ENCODE assay signal across 12 cellular contexts in genomic region chr17:75773808-75774470, GRCh38. TPM values are rescaled to one million over a fixed set of nuclear protein-coding genes. Genes with fewer than 3 reads are reported as not detected.
A peak's percentile ranks its signal among the peaks of the same experiment; 100 is the strongest.
DNase-seq lines count a peak whose midpoint lies in the region; ATAC-seq, FAIRE-seq and TF ChIP-seq lines count a peak whose summit lies in the region.
"Had no signal": no experiment of that assay in that cellular context is flagged by ENCODE, and none has a peak within 500 bp of the region (broad histone marks: within the 10 kb centered on the region; RNA-seq: fewer than 3 reads in every experiment).

No MANE protein-coding gene starts in this region.

- no peak overlapping the region for H2AFZ ChIP-seq in K562 (ENCODE audit: low read depth, low read length)

- no peak overlapping the region for H3K23ac ChIP-seq in mesendoderm (ENCODE audit: low read length)

- H3K79me1 ChIP-seq in mesendoderm (ENCODE audit: low read length) = peaks cover 2% of the 10 kb centered on the region

- H3K4ac ChIP-seq in mesendoderm (ENCODE audit: low read depth, low read length) = no peak overlapping the region

- intact Hi-C loops in cardiac septum (cut with DNase I) (no loop called here), K562 (cut with micrococcal nuclease) (no loop called here), upper lobe of right lung (cut with DNase I) (no loop called here)

- H3K4me3 ChIP-seq in right atrium auricular region = no peak overlapping the region
- H3K4me3 ChIP-seq in K562 = no peak overlapping the region
- H3K4me3 ChIP-seq in mesendoderm (ENCODE audit: low read length) = no peak overlapping the region
- H3K4me3 ChIP-seq in upper lobe of right lung = no peak overlapping the region

- H3K27me3 ChIP-seq in right atrium auricular region = no peaks in the 10 kb centered on the region
- no peaks in the 10 kb centered on the region for H3K27me3 ChIP-seq in K562 (ENCODE audit: control insufficient read depth in 2 of 2, insufficient read depth in 2 of 2, low read length in 2 of 2)
- H3K27me3 ChIP-seq in mesendoderm (ENCODE audit: insufficient read depth, low read length, poor library complexity) = no peaks in the 10 kb centered on the region
- no peaks in the 10 kb centered on the region for H3K27me3 ChIP-seq in upper lobe of right lung

- no peak overlapping the region for H2AK5ac ChIP-seq in mesendoderm (ENCODE audit: low read length)

- peaks cover 28% of the 10 kb centered on the region for H3K79me2 ChIP-seq in K562 (ENCODE audit: control insufficient read depth, insufficient read depth, low read length)
- peaks cover 10% of the 10 kb centered on the region for H3K79me2 ChIP-seq in mesendoderm (ENCODE audit: control insufficient read depth, insufficient read depth, low read length)

- H4K8ac ChIP-seq in mesendoderm (ENCODE audit: low read depth, low read length) = no peak overlapping the region

- H3K9me3 ChIP-seq in right atrium auricular region (no peaks in the 10 kb centered on the region), K562 (replicated peaks; ENCODE audit: control insufficient read depth, insufficient read depth, low read depth, low read length) (no peaks in the 10 kb centered on the region), upper lobe of right lung (no peaks in the 10 kb centered on the region)

- H3K18ac ChIP-seq in mesendoderm (ENCODE audit: low read length) = no peak overlapping the region

- H3K9me1 ChIP-seq in K562 (ENCODE audit: control insufficient read depth, insufficient read depth, low read length) = no peaks in the 10 kb centered on the region

- no peak overlapping the region for H3K9ac ChIP-seq in K562 (ENCODE audit: insufficient read depth in 1 of 2, low read depth in 2 of 2, low read length in 2 of 2)
- no peak overlapping the region for H3K9ac ChIP-seq in mesendoderm (ENCODE audit: low read length)

- H3K27ac ChIP-seq in right atrium auricular region (no peak overlapping the region), K562 (ENCODE audit: extremely low read depth, low read depth, low read length) (no peak overlapping the region), mesendoderm (ENCODE audit: low read depth, low read length) (no peak overlapping the region), upper lobe of right lung (no peak overlapping the region)
- H3K27ac ChIP-seq: HL-60 had no signal

- no peak overlapping the region for H3K56ac ChIP-seq in mesendoderm (ENCODE audit: low read length)

- POLR2A ChIA-PET in K562 (lab: Yijun Ruan, JAX) = interaction anchor here (0.6 to 11.1 kb wide), 40 partner anchors 12 to 1029 kb away, joined by 3 to 464 read pairs (median 4); partner anchors contain the start of genes FBF1, GALK1, LLGL2 and RECQL5

- H3K36me3 ChIP-seq in right atrium auricular region (peaks cover 43% of the 10 kb centered on the region), K562 (ENCODE audit: control insufficient read depth, insufficient read depth, low read length) (peaks cover 29% of the 10 kb centered on the region), mesendoderm (ENCODE audit: control insufficient read depth, insufficient read depth, low read length) (peaks cover 7% of the 10 kb centered on the region), upper lobe of right lung (peaks cover 42% of the 10 kb centered on the region)

- TF ChIP-seq RAD21 in K562 (CRISPR knock-in tag; conservative IDR thresholded peaks at IDR 0.05 in 1 of 2, IDR thresholded peaks at IDR 0.05 in 1 of 2) = no peak

- in situ Hi-C loops in K562 (cut with MboI) = loop anchor here (10.0 kb wide), 1 partner anchor 231 kb away; the partner anchor contains the start of gene CDK3

- peak; percentile 51 for DNase-seq in cardiac septum (ENCODE audit: low spot score)
- DNase-seq in right atrium auricular region (ENCODE audit: low spot score) = no peak
- DNase-seq in K562 (ENCODE audit: extremely low read depth in 1 of 4, low spot score in 3 of 4) = no peak
- DNase-seq in mesendoderm = peak; percentile 53
- peak; percentile 67 for DNase-seq in upper lobe of right lung
- DNase-seq in NCI-H2081 treated with DMSO at 0.1 percent for 48 hours (lab: John Stamatoyannopoulos, UW) = no peak
- DNase-seq in DMS79 treated with DMSO at 0.1 percent for 48 hours (lab: John Stamatoyannopoulos, UW) = no peak
- DNase-seq in SHP77 treated with DMSO at 0.1 percent for 48 hours (lab: John Stamatoyannopoulos, UW) = no peak
- DNase-seq: anterior cingulate cortex, left cardiac atrium, NCI-H524 treated with DMSO at 0.1 percent for 48 hours had no signal

- no peak for TF ChIP-seq CTCF in right atrium auricular region (IDR thresholded peaks at IDR 0.05)
- TF ChIP-seq CTCF in K562 (IDR thresholded peaks at IDR 0.05 in 2 of 3, conservative IDR thresholded peaks at IDR 0.05 in 1 of 3; ENCODE audit: insufficient read depth in 2 of 3, low read depth in 1 of 3, low read length in 3 of 3) = 0 out of 6 replicates have a peak, but pooled peaks of 1 of the 3 experiments have one; percentile 21
- TF ChIP-seq CTCF in upper lobe of right lung (IDR thresholded peaks at IDR 0.05) = no peak

- WGBS in K562 (ENCODE audit: insufficient coverage, low coverage, missing lambda C conversion rate) = 63% methylated on average over 14 of the region's 15 CpGs
- WGBS in mesendoderm (ENCODE audit: extremely low coverage, insufficient coverage, low lambda C conversion rate) = no CpG with 5 or more reads among the region's 15 CpGs

- no peak for FAIRE-seq in K562 (lab: Jason Lieb, UNC)

- H3K4me1 ChIP-seq in right atrium auricular region (peaks cover 0 to 31% of the 10 kb centered on the region in 2 donors), K562 (replicated peaks in 1 of 2; ENCODE audit: control insufficient read depth in 2 of 2, insufficient read depth in 2 of 2, low read length in 2 of 2) (peaks cover 3 to 7% of the 10 kb centered on the region in 2 experiments; a peak in 4 of 5 replicates), mesendoderm (ENCODE audit: control insufficient read depth, low read depth, low read length) (no peaks in the 10 kb centered on the region), upper lobe of right lung (peaks cover 20% of the 10 kb centered on the region)

- no peak overlapping the region for H2BK15ac ChIP-seq in mesendoderm (replicated peaks; ENCODE audit: low read depth)

- H4K20me1 ChIP-seq in K562 (replicated peaks; ENCODE audit: control insufficient read depth, insufficient read depth, low read length) = peaks cover 36% of the 10 kb centered on the region

- no peak for TF ChIP-seq POLR2A in K562 (conservative IDR thresholded peaks at IDR 0.05)

- no TSS peak for BruUV-seq in K562 (replicated peaks; lab: Mats Ljungman, UMichigan)

- H4K5ac ChIP-seq in mesendoderm (ENCODE audit: low read length) = no peak overlapping the region

- H3K4me2 ChIP-seq in K562 (ENCODE audit: insufficient read depth, low read length) = no peak overlapping the region
- no peak overlapping the region for H3K4me2 ChIP-seq in mesendoderm (ENCODE audit: low read length)

- no peak overlapping the region for H2BK5ac ChIP-seq in mesendoderm (ENCODE audit: low read length)

- CTCF ChIA-PET in K562 (lab: Yijun Ruan, JAX; ENCODE audit: low intra/inter-chr PET ratio) = no interaction called here

- no peak for TF ChIP-seq EP300 in K562 (IDR thresholded peaks at IDR 0.05; ENCODE audit: low read length)

- H2BK120ac ChIP-seq in mesendoderm (ENCODE audit: low read depth, low read length) = no peak overlapping the region

- ATAC-seq in K562 = no peak
- ATAC-seq in upper lobe of right lung = no peak
- ATAC-seq: left cardiac atrium had no signal

RNA-seq across cellular contexts. Expression of gene GALK1, which starts 8.9 kb away (rescaled TPM):
- total RNA-seq in cardiac septum (11.5 TPM), right atrium auricular region (10 to 100 TPM; 19.6 to 21.0 TPM), K562 (2014; rRNA removed) (51.6 and 58.5 TPM in 2 replicates), K562 (2014; rRNA removed; fragmentation: Illumina TruSeq; extraction: Trizol) (2.2 and 4.2 TPM in 2 replicates), K562 (2015; rRNA removed; fragmentation: Illumina TruSeq; extraction: Trizol) (23.2 and 23.4 TPM in 2 replicates), K562 (2021) (41.6 and 46.7 TPM in 2 replicates), upper lobe of right lung (31.6 TPM)
- 12.6 and 46.2 TPM in 2 replicates for total RNA-seq in K562 (2011; cell fraction: chromatin; rRNA removed; ENCODE audit: low replicate concordance)
- 46.2 and 53.6 TPM in 2 replicates for total RNA-seq in K562 (2011; cell fraction: nucleolus; rRNA removed)
- 21.6 and 27.1 TPM in 2 replicates for total RNA-seq in K562 (2011; cell fraction: nucleoplasm; rRNA removed)
- polyA plus RNA-seq in K562 (2011; rRNA removed) (17.4 and 31.4 TPM in 2 replicates), K562 (2014; fragmentation: Illumina TruSeq; extraction: Trizol) (6.1 and 15.8 TPM in 2 replicates), K562 (2014; fragmentation: Nextera tagmentation; extraction: Ambion mirVana) (1 to 10 TPM in 1 of 2 experiments, under 1 TPM in 1; 0.45 to 2.1 TPM), K562 (2014; rRNA removed) (36.4 and 40.3 TPM in 2 replicates)
- polyA plus RNA-seq in K562 (2011; cell fraction: cytosol; rRNA removed) = 40.3 and 101 TPM in 2 replicates
- polyA plus RNA-seq in K562 (2011; cell fraction: nucleus; rRNA removed) = 71.0 and 91.6 TPM in 2 replicates
- 29.9 and 60.2 TPM in 2 replicates for polyA plus RNA-seq in K562 (2012)
- polyA minus RNA-seq in K562 (2011; rRNA and poly(A)+ RNA removed) = 7.4 and 9.8 TPM in 2 replicates
- polyA minus RNA-seq in K562 (2011; cell fraction: cytosol; rRNA and poly(A)+ RNA removed) = 23.4 and 30.8 TPM in 2 replicates
- 18.3 and 25.1 TPM in 2 replicates for polyA minus RNA-seq in K562 (2011; cell fraction: nucleus; rRNA and poly(A)+ RNA removed)
- polyA plus RNA-seq in mesendoderm (2013, experiment 1 of 2) = 11.8 TPM
- 10.8 TPM for polyA plus RNA-seq in mesendoderm (2013, experiment 2 of 2)

RNA-seq across cellular contexts. Expression of gene UNK, which starts 10.7 kb away (rescaled TPM):
- 16.8 TPM for total RNA-seq in cardiac septum
- 10 to 100 TPM; 18.8 to 25.3 TPM for total RNA-seq in right atrium auricular region
- total RNA-seq in K562 (2011; cell fraction: chromatin; rRNA removed; ENCODE audit: low replicate concordance) = 112 and 148 TPM in 2 replicates
- total RNA-seq in K562 (2011; cell fraction: nucleolus; rRNA removed) = 60.9 and 67.9 TPM in 2 replicates
- total RNA-seq in K562 (2011; cell fraction: nucleoplasm; rRNA removed) = 116 and 161 TPM in 2 replicates
- total RNA-seq in K562 (2014; rRNA removed) = 12.8 and 16.0 TPM in 2 replicates
- total RNA-seq in K562 (2014; rRNA removed; fragmentation: Illumina TruSeq; extraction: Trizol) = 24.8 and 27.6 TPM in 2 replicates
- total RNA-seq in K562 (2015; rRNA removed; fragmentation: Illumina TruSeq; extraction: Trizol) = 25.8 and 27.7 TPM in 2 replicates
- 22.2 and 26.7 TPM in 2 replicates for total RNA-seq in K562 (2021)
- 38.6 and 38.7 TPM in 2 replicates for polyA plus RNA-seq in K562 (2011; rRNA removed)
- polyA plus RNA-seq in K562 (2011; cell fraction: cytosol; rRNA removed) = 17.7 and 26.9 TPM in 2 replicates
- polyA plus RNA-seq in K562 (2011; cell fraction: nucleus; rRNA removed) = 31.3 and 35.3 TPM in 2 replicates
- 20.2 and 24.9 TPM in 2 replicates for polyA plus RNA-seq in K562 (2012)
- 36.5 and 38.1 TPM in 2 replicates for polyA plus RNA-seq in K562 (2014; fragmentation: Illumina TruSeq; extraction: Trizol)
- polyA plus RNA-seq in K562 (2014; fragmentation: Nextera tagmentation; extraction: Ambion mirVana) = 10 to 100 TPM; 13.7 to 18.8 TPM
- polyA plus RNA-seq in K562 (2014; rRNA removed) = 24.2 and 25.4 TPM in 2 replicates
- polyA minus RNA-seq in K562 (2011; rRNA and poly(A)+ RNA removed) = 25.3 and 43.9 TPM in 2 replicates
- polyA minus RNA-seq in K562 (2011; cell fraction: cytosol; rRNA and poly(A)+ RNA removed) = 6.6 and 14.4 TPM in 2 replicates
- 17.8 and 34.1 TPM in 2 replicates for polyA minus RNA-seq in K562 (2011; cell fraction: nucleus; rRNA and poly(A)+ RNA removed)
- 26.1 TPM for polyA plus RNA-seq in mesendoderm (2013, experiment 1 of 2)
- polyA plus RNA-seq in mesendoderm (2013, experiment 2 of 2) = 24.3 TPM
- total RNA-seq in upper lobe of right lung = 27.1 TPM

RNA-seq across cellular contexts. Expression of gene ITGB4, which starts 52.7 kb away (rescaled TPM):
- total RNA-seq in cardiac septum (5.7 TPM), right atrium auricular region (10 to 100 TPM; 11.1 to 37.5 TPM), K562 (2014; rRNA removed) (0.05 and 0.82 TPM in 2 replicates), K562 (2014; rRNA removed; fragmentation: Illumina TruSeq; extraction: Trizol) (not detected in 2 replicates), K562 (2015; rRNA removed; fragmentation: Illumina TruSeq; extraction: Trizol) (0.25 and 0.26 TPM in 2 replicates), K562 (2021) (0.89 and 2.8 TPM in 2 replicates), upper lobe of right lung (82.2 TPM)
- 0.84 and 1.1 TPM in 2 replicates for total RNA-seq in K562 (2011; cell fraction: chromatin; rRNA removed; ENCODE audit: low replicate concordance)
- 1.7 and 2.4 TPM in 2 replicates for total RNA-seq in K562 (2011; cell fraction: nucleolus; rRNA removed)
- total RNA-seq in K562 (2011; cell fraction: nucleoplasm; rRNA removed) = 1.4 and 1.9 TPM in 2 replicates
- polyA plus RNA-seq in K562 (2011; rRNA removed) (0.95 and 1.3 TPM in 2 replicates), K562 (2014; fragmentation: Illumina TruSeq; extraction: Trizol) (0.58 and 0.86 TPM in 2 replicates), K562 (2014; fragmentation: Nextera tagmentation; extraction: Ambion mirVana) (not detected), K562 (2014; rRNA removed) (0.93 and 1.2 TPM in 2 replicates)
- 1.1 and 2.0 TPM in 2 replicates for polyA plus RNA-seq in K562 (2011; cell fraction: cytosol; rRNA removed)
- polyA plus RNA-seq in K562 (2011; cell fraction: nucleus; rRNA removed) = 2.3 and 2.6 TPM in 2 replicates
- polyA plus RNA-seq in K562 (2012) = 1.9 and 4.1 TPM in 2 replicates
- polyA minus RNA-seq in K562 (2011; rRNA and poly(A)+ RNA removed) = 0.24 and 0.32 TPM in 2 replicates
- polyA minus RNA-seq in K562 (2011; cell fraction: cytosol; rRNA and poly(A)+ RNA removed) = 3.4 and 4.2 TPM in 2 replicates
- 0.89 and 1.2 TPM in 2 replicates for polyA minus RNA-seq in K562 (2011; cell fraction: nucleus; rRNA and poly(A)+ RNA removed)
- polyA plus RNA-seq in mesendoderm (2013, experiment 1 of 2) = 1.0 TPM
- 1.4 TPM for polyA plus RNA-seq in mesendoderm (2013, experiment 2 of 2)

Comparison
In these comparisons a context has a peak if more than half of its experiments do, and no peak if none do; other contexts are left out.
1. DNase-seq: peak in cardiac septum (single experiment), mesendoderm (single experiment) and upper lobe of right lung (single experiment); none in right atrium auricular region (single experiment), K562 (0 of 4), NCI-H2081 treated with DMSO at 0.1 percent for 48 hours (single experiment), DMS79 treated with DMSO at 0.1 percent for 48 hours (single experiment) and SHP77 treated with DMSO at 0.1 percent for 48 hours (single experiment).